ENCODE assay signal across 8 cellular contexts in the genomic region with DNA sequence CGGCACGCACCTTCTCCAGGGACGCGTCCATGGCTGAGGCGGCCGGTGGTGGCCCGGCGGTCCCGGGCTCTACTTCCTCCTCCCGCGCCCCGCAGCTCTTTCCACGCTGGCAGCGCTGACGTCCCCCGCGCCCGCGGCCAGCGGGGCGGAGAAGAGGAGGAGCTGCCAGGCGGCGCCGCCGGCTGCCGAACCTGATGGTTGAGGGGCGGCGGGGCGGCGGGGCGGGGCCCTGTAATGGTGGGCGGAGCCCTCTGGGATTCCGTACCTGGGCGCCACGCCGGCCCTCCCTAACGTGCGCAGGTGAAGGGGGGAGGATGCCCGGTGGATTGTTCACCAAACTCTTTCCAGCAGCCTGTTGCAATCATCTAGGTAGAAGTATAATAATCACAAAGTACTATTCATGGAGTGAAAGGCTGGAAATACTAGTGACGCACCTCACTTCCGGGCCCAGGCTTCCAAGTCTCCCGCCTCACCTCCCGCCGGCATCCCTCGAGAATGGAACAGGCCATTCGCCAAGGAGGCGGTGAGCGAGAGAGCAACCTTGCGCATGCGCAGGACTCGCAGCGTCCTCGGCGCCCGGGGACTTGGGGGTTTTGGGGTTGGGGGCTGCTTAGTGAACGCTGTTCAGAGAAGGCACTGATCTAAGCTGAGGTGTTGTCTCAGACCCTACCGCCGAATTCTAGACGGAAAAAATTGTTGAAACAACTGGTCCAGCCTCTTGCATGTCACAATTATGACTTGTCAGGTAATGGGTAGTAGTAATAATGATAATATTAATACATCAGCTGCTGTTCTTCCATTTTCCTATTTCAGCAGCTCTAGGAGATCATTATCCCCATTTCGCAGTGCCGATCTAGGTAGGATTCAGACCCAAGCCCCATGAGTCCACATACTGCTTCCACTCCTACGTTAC. TPM values are rescaled to one million over a fixed set of nuclear protein-coding genes. Genes with fewer than 3 reads are reported as not detected.
DNase-seq lines count a peak whose midpoint lies in the region; ATAC-seq, FAIRE-seq and TF ChIP-seq lines count a peak whose summit lies in the region.
"Not testable (repeated sequence)": the region's sequence is repeated elsewhere in the genome, so short reads cannot be mapped to it uniquely, and the experiment has no call there.

No MANE protein-coding gene starts in this region.

- H3K27me3 ChIP-seq in WERI-Rb-1 (ENCODE audit: insufficient read depth, low read depth, severe bottlenecking); breast epithelium; small intestine (ENCODE audit: control insufficient read depth in 2 of 2, insufficient read depth in 2 of 2, low read length in 2 of 2): not testable (repeated sequence)

- peak overlapping the region; percentile 63 for H3K4me3 ChIP-seq in AG09309 (ENCODE audit: control insufficient read depth, low read depth, low read length)
- H3K4me3 ChIP-seq in WERI-Rb-1 (ENCODE audit: low read depth, low read length), result peak overlapping the region; percentile 65
- peak overlapping the region; percentile 64 to 73 (median 65) for H3K4me3 ChIP-seq in breast epithelium
- H3K4me3 ChIP-seq in small intestine (ENCODE audit: low read depth in 1 of 2, low read length in 2 of 2), result peak overlapping the region; percentile 57 to 71

- peak; percentile 94 for ATAC-seq in GM19023 (IDR thresholded peaks at IDR 0.05; ENCODE audit: unreplicated experiment)
- peak; percentile 91 for ATAC-seq in HG03175 (IDR thresholded peaks at IDR 0.05; ENCODE audit: unreplicated experiment)

- FAIRE-seq in small intestine (lab: Jason Lieb, UNC), result not testable (repeated sequence)

- not testable (repeated sequence) for H3K4me1 ChIP-seq in breast epithelium; small intestine (ENCODE audit: control insufficient read depth in 2 of 2, insufficient read depth in 1 of 2, low read depth in 1 of 2, low read length in 1 of 2)

- not testable (repeated sequence) for TF ChIP-seq POLR2A in breast epithelium (IDR thresholded peaks at IDR 0.05)

- not testable (repeated sequence) for H3K36me3 ChIP-seq in WERI-Rb-1; breast epithelium; small intestine (ENCODE audit: control insufficient read depth in 2 of 2, insufficient read depth in 2 of 2, low read length in 2 of 2)

- WGBS in small intestine, 3 donors, result 0 to 1% (median 0%) methylated on average over 42 to 62 of the region's 62 CpGs

- TF ChIP-seq CTCF in AG09309 (IDR thresholded peaks at IDR 0.05; ENCODE audit: control insufficient read depth, insufficient read depth, low read depth, low read length, missing control alignments); WERI-Rb-1 (IDR thresholded peaks at IDR 0.05; ENCODE audit: low read depth, low read length); breast epithelium (IDR thresholded peaks at IDR 0.05): not testable (repeated sequence)

- H3K27ac ChIP-seq in WERI-Rb-1 (peak overlapping the region; percentile 87), breast epithelium (peak overlapping the region; percentile 90 to 92), small intestine (ENCODE audit: low read depth in 1 of 2, low read length in 1 of 2) (peak overlapping the region; percentile 66 to 80)

- intact Hi-C loops in breast epithelium (cut with DNase I; ENCODE audit: low total_unique reads), result not testable (repeated sequence)

- DNase-seq in AG09309 (ENCODE audit: low read depth) (peak; percentile 10), NCI-H2196 treated with DMSO at 0.1 percent for 48 hours (lab: John Stamatoyannopoulos, UW; ENCODE audit: unreplicated experiment) (peak; percentile 5), WERI-Rb-1 (peak; percentile 93), breast epithelium (ENCODE audit: low spot score in 2 of 2) (peak; percentile 87 to 88), iPS-NIHi7 (ENCODE audit: extremely low spot score) (peak; percentile 85), small intestine (peak; percentile 96)

- not testable (repeated sequence) for H3K9me3 ChIP-seq in WERI-Rb-1 (ENCODE audit: severe bottlenecking); breast epithelium; small intestine (ENCODE audit: control insufficient read depth, low read depth)

RNA-seq across cellular contexts. Expression of gene PDPR, which starts 48.1 kb away (rescaled TPM):
- total RNA-seq in breast epithelium, result 10 to 100 TPM; 18.7 to 25.0 (median 24.1) TPM
- polyA plus RNA-seq in small intestine, result 1 to 10 TPM; 4.3 to 7.8 (median 5.8) TPM

Comparison
In these comparisons a context has a peak if more than half of its experiments do, and no peak if none do; other contexts are left out.
1. Peak in every context shown above with its lines: DNase-seq, ATAC-seq, H3K4me3 ChIP-seq and H3K27ac ChIP-seq.
2. DNase-seq: peak in every context shown above with its lines; median percentile 96 in small intestine; 93 in WERI-Rb-1; 88 in breast epithelium; 85 in iPS-NIHi7; 10 in AG09309; 5 in NCI-H2196 treated with DMSO at 0.1 percent for 48 hours.